In genomic region chr9:100027543-100027942, GRCh38 we compare ENCODE assay signal across 12 cellular contexts.
"Had no signal": no experiment of that assay in that cellular context is flagged by ENCODE, and none has a peak within 500 bp of the region (broad histone marks: within the 10 kb centered on the region; RNA-seq: fewer than 3 reads in every experiment).

No MANE protein-coding gene starts in this region.

- H3K9me3 ChIP-seq: thoracic aorta, transverse colon had no signal

- H3K4me3 Mint-ChIP-seq: endodermal cell; nephron; stimulated activated memory B cell treated with anti-CD40 and anti-IgM and Interleukin-4, amounts not matched to agents 10 μg/mL and 1 μg/mL and 100 μg/mL, for 72 hours had no signal

- H3K27me3 ChIP-seq: heart left ventricle, spleen, stomach, transverse colon had no signal

- H3K27ac ChIP-seq: heart left ventricle, psoas muscle, spleen, stomach, thoracic aorta, transverse colon had no signal

- H3K36me3 ChIP-seq: thoracic aorta had no signal

- H3K9me3 Mint-ChIP-seq: nephron; stimulated activated memory B cell treated with anti-CD40 and anti-IgM and Interleukin-4, amounts not matched to agents 10 μg/mL and 1 μg/mL and 100 μg/mL, for 72 hours had no signal

- H3K4me3 ChIP-seq: heart left ventricle, lung, psoas muscle, spleen, stomach, thoracic aorta, transverse colon had no signal

- H3K27me3 Mint-ChIP-seq: naive B cell; stimulated activated memory B cell treated with anti-CD40 and anti-IgM and Interleukin-4, amounts not matched to agents 10 μg/mL and 1 μg/mL and 100 μg/mL, for 72 hours had no signal

- H3K4me1 Mint-ChIP-seq: nephron had no signal

- FAIRE-seq: colon had no signal

- H3K27ac Mint-ChIP-seq: endodermal cell; nephron; stimulated activated memory B cell treated with anti-CD40 and anti-IgM and Interleukin-4, amounts not matched to agents 10 μg/mL and 1 μg/mL and 100 μg/mL, for 72 hours had no signal
